Comparison of ENCODE assay signal across 9 cellular contexts in genomic region chr5:143016777-143017374, GRCh38.
A peak's percentile ranks its signal among the peaks of the same experiment; 100 is the strongest.
DNase-seq lines count a peak whose midpoint lies in the region; ATAC-seq and TF ChIP-seq lines count a peak whose summit lies in the region.
"Had no signal": no experiment of that assay in that cellular context is flagged by ENCODE, and none has a peak within 500 bp of the region (broad histone marks: within the 10 kb centered on the region; RNA-seq: fewer than 3 reads in every experiment).

No MANE protein-coding gene starts in this region.

- H3K4me1 Mint-ChIP-seq in immature natural killer cell, result peaks cover 13 to 44% of the 10 kb centered on the region in 2 donors

- peaks cover 0 to 45% (median 6%) of the 10 kb centered on the region in 9 donors for H3K36me3 ChIP-seq in heart right ventricle
- H3K36me3 ChIP-seq in transverse colon, result peaks cover 0 to 8% (median 0%) of the 10 kb centered on the region in 4 donors

- no peak for TF ChIP-seq POLR2A in transverse colon (IDR thresholded peaks at IDR 0.05)

- no peak overlapping the region for H3K4me3 ChIP-seq in heart right ventricle
- H3K4me3 ChIP-seq in transverse colon, result no peak overlapping the region

- H3K27ac Mint-ChIP-seq in immature natural killer cell, result peak overlapping the region; percentile 39 to 72 (median 63)
- H3K27ac Mint-ChIP-seq: activated naive CD8-positive, alpha-beta T cell had no signal

- ATAC-seq in heart right ventricle, result peak in 2 of 8 donors; percentile 46 to 48
- ATAC-seq in HG02840 (IDR thresholded peaks at IDR 0.05; ENCODE audit: low FRiP score, unreplicated experiment), result no peak

- H3K4me1 ChIP-seq in heart right ventricle (peaks cover 0 to 25% (median 10%) of the 10 kb centered on the region in 9 donors), transverse colon (no peaks in the 10 kb centered on the region)

- TF ChIP-seq CTCF in heart right ventricle (IDR thresholded peaks at IDR 0.05) (peak in 8 of 9 donors; percentile 21 to 59 (median 42)), transverse colon (IDR thresholded peaks at IDR 0.05) (peak; percentile 25 to 44 (median 43))

- H3K9me3 ChIP-seq in heart right ventricle, result peaks cover 0 to 5% (median 0%) of the 10 kb centered on the region in 11 donors
- H3K9me3 ChIP-seq in transverse colon, result no peaks in the 10 kb centered on the region

- H3K27me3 Mint-ChIP-seq in immature natural killer cell (ENCODE audit: low read depth in 3 of 3), result peaks cover 0 to 3% (median 2%) of the 10 kb centered on the region in 3 donors
- H3K27me3 Mint-ChIP-seq: activated naive CD8-positive, alpha-beta T cell had no signal

- DNase-seq in heart right ventricle, result peak in 1 of 2 donors; percentile 32
- no peak for DNase-seq in cardiac septum (ENCODE audit: low spot score)
- DNase-seq in NCI-H526 treated with DMSO at 0.1 percent for 48 hours (lab: John Stamatoyannopoulos, UW), result peak; percentile 10
- DNase-seq in activated naive CD4-positive, alpha-beta T cell treated with Interleukin-2 at 50 U/mL for 16 hours, result peak; percentile 59
- peak; percentile 39 to 47 (median 44) for DNase-seq in immature natural killer cell
- DNase-seq in transverse colon, result peak; percentile 50
- no peak for DNase-seq in NCI-H2107 treated with DMSO at 0.1 percent for 48 hours (lab: John Stamatoyannopoulos, UW; ENCODE audit: unreplicated experiment)

- no peak for TF ChIP-seq EP300 in transverse colon (IDR thresholded peaks at IDR 0.05; ENCODE audit: low read depth)

- no peaks in the 10 kb centered on the region for H3K9me3 Mint-ChIP-seq in immature natural killer cell

- H3K27me3 ChIP-seq in heart right ventricle (no peaks in the 10 kb centered on the region), transverse colon (no peaks in the 10 kb centered on the region)

- intact Hi-C loops in heart right ventricle (cut with DNase I) (loop anchor here in 3 of 10 donors (10.0 kb wide), 2 partner anchors 388 to 808 kb away; partner anchors contain the start of gene NR3C1 (in 2 of the 3)), cardiac septum (cut with DNase I) (no loop called here), transverse colon (cut with DNase I; ENCODE audit: low total_unique reads) (no loop called here)

- in situ Hi-C loops in transverse colon (cut with MboI; ENCODE audit: low pct_ligation_motif_present in 1 of 4, low pct_unique_long_range_greater_than_20kb in 1 of 4, low sequenced_read_pairs in 3 of 4), result loop anchor here in 1 of 4 donors (25.0 kb wide), 2 partner anchors 395 to 795 kb away; partner anchors contain the start of genes HMHB1 and NR3C1

- H3K27ac ChIP-seq in heart right ventricle, result no peak overlapping the region
- no peak overlapping the region for H3K27ac ChIP-seq in transverse colon

- H3K4me3 Mint-ChIP-seq in immature natural killer cell, result no peak overlapping the region
- H3K4me3 Mint-ChIP-seq: activated naive CD8-positive, alpha-beta T cell had no signal

- 51 to 65% methylated on average over 5 of the region's 5 CpGs for WGBS in heart right ventricle, 2 donors
- 65 to 75% methylated on average over 4 to 5 of the region's 5 CpGs for WGBS in transverse colon (ENCODE audit: low coverage in 1 of 2), 2 donors

- peaks cover 27 to 44% (median 33%) of the 10 kb centered on the region in 3 donors for H3K36me3 Mint-ChIP-seq in immature natural killer cell

Comparison
In these comparisons a context has a peak if more than half of its experiments do, and no peak if none do; other contexts are left out.
1. DNase-seq: peak in NCI-H526 treated with DMSO at 0.1 percent for 48 hours (single experiment), activated naive CD4-positive, alpha-beta T cell treated with Interleukin-2 at 50 U/mL for 16 hours (single experiment), immature natural killer cell (3 of 3) and transverse colon (single experiment); none in cardiac septum (single experiment) and NCI-H2107 treated with DMSO at 0.1 percent for 48 hours (single experiment).